In the genomic region with DNA sequence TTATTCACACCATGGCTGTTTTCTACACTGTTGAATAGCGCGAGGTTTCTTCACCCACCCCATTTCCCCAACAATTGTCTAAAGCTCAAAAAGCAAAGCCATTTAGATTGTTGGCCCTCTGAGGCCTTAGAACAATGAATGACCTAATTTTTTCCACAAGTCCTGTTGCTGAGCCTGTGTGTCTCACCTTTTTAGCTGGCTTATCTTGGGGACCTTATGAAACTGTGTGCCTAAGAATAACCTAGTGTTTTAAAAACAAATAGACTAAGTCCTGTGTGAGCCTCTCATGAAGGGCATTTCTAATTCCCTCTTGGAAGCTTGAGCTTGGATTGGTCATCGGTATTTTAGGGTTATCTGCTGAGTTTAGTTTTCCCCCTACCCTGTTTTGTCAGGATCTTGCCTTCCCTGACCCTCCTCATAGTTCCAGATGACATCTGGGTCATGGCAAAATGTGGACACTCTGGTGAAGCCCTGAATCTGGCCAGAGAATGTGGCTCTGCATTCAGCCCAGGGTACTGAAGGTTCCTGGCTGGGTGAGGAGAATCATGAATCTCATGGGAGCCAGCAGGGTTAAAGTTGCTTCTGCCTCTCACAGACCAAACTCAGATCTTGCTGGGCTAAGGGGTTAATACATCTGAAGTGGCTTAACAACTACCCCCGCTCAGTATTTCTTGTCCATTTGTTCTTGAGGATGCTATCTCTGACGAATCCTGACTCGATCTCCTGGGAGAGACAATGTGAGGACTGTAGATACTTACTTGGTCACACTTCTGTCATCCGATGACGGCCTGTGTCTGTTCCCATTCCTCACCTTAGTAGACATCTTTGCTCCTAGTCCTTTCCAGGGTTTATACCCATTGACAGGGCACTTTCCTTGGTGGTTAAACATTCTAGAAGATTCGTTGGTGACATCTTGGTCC, we compare ENCODE assay signal across 1 cellular context.
TF ChIP-seq lines count a peak whose summit lies in the region.

No MANE protein-coding gene starts in this region.

TF ChIP-seq in HepG2, 621 proteins besides CTCF, POLR2A, EP300 and RAD21 (continued from another document and continues in another):
- TF ChIP-seq ZHX2 (IDR thresholded peaks at IDR 0.05; ENCODE audit: low read depth) (no peak), ZHX2 (CRISPR knock-in tag; IDR thresholded peaks at IDR 0.05; ENCODE audit: borderline replicate concordance) (no peak), RELA (CRISPR knock-in tag; IDR thresholded peaks at IDR 0.05) (no peak), MIXL1 (CRISPR knock-in tag; IDR thresholded peaks at IDR 0.05) (0 out of 2 replicates have a peak, but pooled peaks have one; percentile 59), TRIM22 (IDR thresholded peaks at IDR 0.05) (no peak), NFKB2 (CRISPR knock-in tag; IDR thresholded peaks at IDR 0.05; ENCODE audit: borderline replicate concordance) (no peak), JUND (CRISPR knock-in tag; IDR thresholded peaks at IDR 0.05) (peak; percentile 85), ZFP36L2 (CRISPR knock-in tag; IDR thresholded peaks at IDR 0.05) (no peak), ZNF510 (CRISPR knock-in tag; IDR thresholded peaks at IDR 0.05; ENCODE audit: low read depth) (no peak), HCFC1 (IDR thresholded peaks at IDR 0.05; ENCODE audit: low read depth, low read length) (no peak), ZNF7 (CRISPR knock-in tag; IDR thresholded peaks at IDR 0.05) (no peak), THRA (CRISPR knock-in tag; IDR thresholded peaks at IDR 0.05; ENCODE audit: borderline replicate concordance) (peak; percentile 79; the same call in 1 of the 2 replicates), HHEX (CRISPR knock-in tag; IDR thresholded peaks at IDR 0.05) (no peak), YEATS2 (CRISPR knock-in tag; IDR thresholded peaks at IDR 0.05; ENCODE audit: borderline replicate concordance) (no peak), AHR (CRISPR knock-in tag; IDR thresholded peaks at IDR 0.05) (no peak), MTF2 (CRISPR knock-in tag; IDR thresholded peaks at IDR 0.05; ENCODE audit: borderline replicate concordance) (0 out of 2 replicates have a peak, but pooled peaks have one; percentile 33), MYPOP (CRISPR knock-in tag; IDR thresholded peaks at IDR 0.05) (no peak), EED (CRISPR knock-in tag; IDR thresholded peaks at IDR 0.05) (no peak), ATAD3A (CRISPR knock-in tag; IDR thresholded peaks at IDR 0.05) (no peak), SMARCE1 (IDR thresholded peaks at IDR 0.05; ENCODE audit: borderline replicate concordance) (no peak), PTBP1 (IDR thresholded peaks at IDR 0.05; ENCODE audit: low read depth, low read length, poor library complexity, severe bottlenecking) (no peak), ZNF430 (CRISPR knock-in tag; IDR thresholded peaks at IDR 0.05) (no peak), CSRNP1 (CRISPR knock-in tag; IDR thresholded peaks at IDR 0.05) (no peak)
- TF ChIP-seq, protein P1, sequence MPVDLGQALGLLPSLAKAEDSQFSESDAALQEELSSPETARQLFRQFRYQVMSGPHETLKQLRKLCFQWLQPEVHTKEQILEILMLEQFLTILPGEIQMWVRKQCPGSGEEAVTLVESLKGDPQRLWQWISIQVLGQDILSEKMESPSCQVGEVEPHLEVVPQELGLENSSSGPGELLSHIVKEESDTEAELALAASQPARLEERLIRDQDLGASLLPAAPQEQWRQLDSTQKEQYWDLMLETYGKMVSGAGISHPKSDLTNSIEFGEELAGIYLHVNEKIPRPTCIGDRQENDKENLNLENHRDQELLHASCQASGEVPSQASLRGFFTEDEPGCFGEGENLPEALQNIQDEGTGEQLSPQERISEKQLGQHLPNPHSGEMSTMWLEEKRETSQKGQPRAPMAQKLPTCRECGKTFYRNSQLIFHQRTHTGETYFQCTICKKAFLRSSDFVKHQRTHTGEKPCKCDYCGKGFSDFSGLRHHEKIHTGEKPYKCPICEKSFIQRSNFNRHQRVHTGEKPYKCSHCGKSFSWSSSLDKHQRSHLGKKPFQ (CRISPR knock-in tag; IDR thresholded peaks at IDR 0.05; ENCODE audit: insufficient replicate concordance) = peak; percentile 1
- TF ChIP-seq, protein P2, sequence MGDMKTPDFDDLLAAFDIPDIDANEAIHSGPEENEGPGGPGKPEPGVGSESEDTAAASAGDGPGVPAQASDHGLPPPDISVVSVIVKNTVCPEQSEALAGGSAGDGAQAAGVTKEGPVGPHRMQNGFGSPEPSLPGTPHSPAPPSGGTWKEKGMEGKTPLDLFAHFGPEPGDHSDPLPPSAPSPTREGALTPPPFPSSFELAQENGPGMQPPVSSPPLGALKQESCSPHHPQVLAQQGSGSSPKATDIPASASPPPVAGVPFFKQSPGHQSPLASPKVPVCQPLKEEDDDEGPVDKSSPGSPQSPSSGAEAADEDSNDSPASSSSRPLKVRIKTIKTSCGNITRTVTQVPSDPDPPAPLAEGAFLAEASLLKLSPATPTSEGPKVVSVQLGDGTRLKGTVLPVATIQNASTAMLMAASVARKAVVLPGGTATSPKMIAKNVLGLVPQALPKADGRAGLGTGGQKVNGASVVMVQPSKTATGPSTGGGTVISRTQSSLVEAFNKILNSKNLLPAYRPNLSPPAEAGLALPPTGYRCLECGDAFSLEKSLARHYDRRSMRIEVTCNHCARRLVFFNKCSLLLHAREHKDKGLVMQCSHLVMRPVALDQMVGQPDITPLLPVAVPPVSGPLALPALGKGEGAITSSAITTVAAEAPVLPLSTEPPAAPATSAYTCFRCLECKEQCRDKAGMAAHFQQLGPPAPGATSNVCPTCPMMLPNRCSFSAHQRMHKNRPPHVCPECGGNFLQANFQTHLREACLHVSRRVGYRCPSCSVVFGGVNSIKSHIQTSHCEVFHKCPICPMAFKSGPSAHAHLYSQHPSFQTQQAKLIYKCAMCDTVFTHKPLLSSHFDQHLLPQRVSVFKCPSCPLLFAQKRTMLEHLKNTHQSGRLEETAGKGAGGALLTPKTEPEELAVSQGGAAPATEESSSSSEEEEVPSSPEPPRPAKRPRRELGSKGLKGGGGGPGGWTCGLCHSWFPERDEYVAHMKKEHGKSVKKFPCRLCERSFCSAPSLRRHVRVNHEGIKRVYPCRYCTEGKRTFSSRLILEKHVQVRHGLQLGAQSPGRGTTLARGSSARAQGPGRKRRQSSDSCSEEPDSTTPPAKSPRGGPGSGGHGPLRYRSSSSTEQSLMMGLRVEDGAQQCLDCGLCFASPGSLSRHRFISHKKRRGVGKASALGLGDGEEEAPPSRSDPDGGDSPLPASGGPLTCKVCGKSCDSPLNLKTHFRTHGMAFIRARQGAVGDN (CRISPR knock-in tag; IDR thresholded peaks at IDR 0.05) = no peak
- TF ChIP-seq, protein P3, sequence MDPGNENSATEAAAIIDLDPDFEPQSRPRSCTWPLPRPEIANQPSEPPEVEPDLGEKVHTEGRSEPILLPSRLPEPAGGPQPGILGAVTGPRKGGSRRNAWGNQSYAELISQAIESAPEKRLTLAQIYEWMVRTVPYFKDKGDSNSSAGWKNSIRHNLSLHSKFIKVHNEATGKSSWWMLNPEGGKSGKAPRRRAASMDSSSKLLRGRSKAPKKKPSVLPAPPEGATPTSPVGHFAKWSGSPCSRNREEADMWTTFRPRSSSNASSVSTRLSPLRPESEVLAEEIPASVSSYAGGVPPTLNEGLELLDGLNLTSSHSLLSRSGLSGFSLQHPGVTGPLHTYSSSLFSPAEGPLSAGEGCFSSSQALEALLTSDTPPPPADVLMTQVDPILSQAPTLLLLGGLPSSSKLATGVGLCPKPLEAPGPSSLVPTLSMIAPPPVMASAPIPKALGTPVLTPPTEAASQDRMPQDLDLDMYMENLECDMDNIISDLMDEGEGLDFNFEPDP (CRISPR knock-in tag; conservative IDR thresholded peaks at IDR 0.05) = no peak
- TF ChIP-seq, protein P4, sequence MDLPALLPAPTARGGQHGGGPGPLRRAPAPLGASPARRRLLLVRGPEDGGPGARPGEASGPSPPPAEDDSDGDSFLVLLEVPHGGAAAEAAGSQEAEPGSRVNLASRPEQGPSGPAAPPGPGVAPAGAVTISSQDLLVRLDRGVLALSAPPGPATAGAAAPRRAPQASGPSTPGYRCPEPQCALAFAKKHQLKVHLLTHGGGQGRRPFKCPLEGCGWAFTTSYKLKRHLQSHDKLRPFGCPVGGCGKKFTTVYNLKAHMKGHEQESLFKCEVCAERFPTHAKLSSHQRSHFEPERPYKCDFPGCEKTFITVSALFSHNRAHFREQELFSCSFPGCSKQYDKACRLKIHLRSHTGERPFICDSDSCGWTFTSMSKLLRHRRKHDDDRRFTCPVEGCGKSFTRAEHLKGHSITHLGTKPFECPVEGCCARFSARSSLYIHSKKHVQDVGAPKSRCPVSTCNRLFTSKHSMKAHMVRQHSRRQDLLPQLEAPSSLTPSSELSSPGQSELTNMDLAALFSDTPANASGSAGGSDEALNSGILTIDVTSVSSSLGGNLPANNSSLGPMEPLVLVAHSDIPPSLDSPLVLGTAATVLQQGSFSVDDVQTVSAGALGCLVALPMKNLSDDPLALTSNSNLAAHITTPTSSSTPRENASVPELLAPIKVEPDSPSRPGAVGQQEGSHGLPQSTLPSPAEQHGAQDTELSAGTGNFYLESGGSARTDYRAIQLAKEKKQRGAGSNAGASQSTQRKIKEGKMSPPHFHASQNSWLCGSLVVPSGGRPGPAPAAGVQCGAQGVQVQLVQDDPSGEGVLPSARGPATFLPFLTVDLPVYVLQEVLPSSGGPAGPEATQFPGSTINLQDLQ (CRISPR knock-in tag; IDR thresholded peaks at IDR 0.05) = no peak
